ENCODE assay signal across 1 cellular context in the genomic region with DNA sequence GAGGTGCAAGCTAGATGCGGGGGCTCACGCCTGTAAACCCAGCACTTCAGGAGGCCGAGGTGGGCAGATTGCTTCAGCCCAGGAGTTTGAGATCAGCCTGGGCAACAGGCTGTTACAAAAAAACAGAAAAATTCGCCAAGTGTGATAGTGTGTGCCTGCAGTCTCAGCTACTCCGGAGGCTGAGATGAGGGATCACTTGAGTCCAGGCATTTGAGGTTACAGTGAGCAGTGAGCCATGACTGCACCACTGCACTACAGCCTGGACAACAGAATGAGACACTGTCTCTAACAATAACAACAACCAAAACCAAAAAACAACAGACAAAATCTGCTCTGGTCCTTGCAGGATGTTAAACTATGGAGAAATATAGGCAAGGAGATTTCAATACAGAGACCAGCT.
TF ChIP-seq lines count a peak whose summit lies in the region.

No MANE protein-coding gene starts in this region.

TF ChIP-seq in endothelial cell of umbilical vein, 7 proteins besides CTCF, POLR2A, EP300 and RAD21 (continued from another document):
- TF ChIP-seq EZH2 (IDR thresholded peaks at IDR 0.05; ENCODE audit: borderline replicate concordance, low read depth, low read length, severe bottlenecking), result no peak
- no peak for TF ChIP-seq FOS (IDR thresholded peaks at IDR 0.05; ENCODE audit: borderline replicate concordance, insufficient read depth, low read length)
TF ChIP-seq in endothelial cell of umbilical vein: peak in this region for 0.
